In the genomic region with DNA sequence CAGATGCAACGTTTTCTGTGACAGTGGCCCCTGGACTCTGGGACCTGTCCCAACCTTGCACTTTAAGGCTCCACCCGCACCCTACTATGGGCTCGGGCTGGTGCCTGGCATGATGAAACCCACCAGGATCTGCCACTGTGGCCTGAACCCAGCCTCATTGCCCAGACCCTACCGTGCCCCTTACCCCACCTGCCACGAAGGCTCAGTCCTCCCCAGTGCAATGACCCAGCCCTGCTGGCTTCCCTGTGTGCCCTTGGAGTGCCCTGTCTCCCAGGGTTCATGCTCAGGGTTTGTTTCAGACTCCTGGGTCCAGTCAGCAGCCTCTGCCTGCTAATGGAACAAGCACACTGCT, we compare ENCODE assay signal across 17 cellular contexts. TPM values are rescaled to one million over a fixed set of nuclear protein-coding genes. Genes with fewer than 3 reads are reported as not detected.
DNase-seq lines count a peak whose midpoint lies in the region; ATAC-seq, FAIRE-seq and TF ChIP-seq lines count a peak whose summit lies in the region.
"Had no signal": no experiment of that assay in that cellular context is flagged by ENCODE, and none has a peak within 500 bp of the region (broad histone marks: within the 10 kb centered on the region; RNA-seq: fewer than 3 reads in every experiment).

No MANE protein-coding gene starts in this region.

- no peaks in the 10 kb centered on the region for H3K9me3 Mint-ChIP-seq in activated naive CD4-positive, alpha-beta T cell treated with anti-CD3 and anti-CD28 coated beads, Interleukin-2, amount 50 U/mL, for 72 hours
- no peaks in the 10 kb centered on the region for H3K9me3 Mint-ChIP-seq in progenitor cell of endocrine pancreas (ENCODE audit: low read depth)
- H3K9me3 Mint-ChIP-seq: CD8-positive, alpha-beta memory T cell; IgD-negative memory B cell had no signal

- H3K27me3 ChIP-seq in bronchial epithelial cell (ENCODE audit: control insufficient read depth, insufficient read depth, low read length): no peaks in the 10 kb centered on the region
- H3K27me3 ChIP-seq in body of pancreas: no peaks in the 10 kb centered on the region
- no peaks in the 10 kb centered on the region for H3K27me3 ChIP-seq in tibial artery

- intact Hi-C loops in body of pancreas (cut with DNase I): loop anchor here (5.0 to 10.0 kb wide), 2 partner anchors 275 to 372 kb away; a partner anchor contains a TSS
- intact Hi-C loops in tibial artery (cut with DNase I; ENCODE audit: low total_unique reads): loop anchor here (10.0 kb wide), 1 partner anchor 215 kb away; no protein-coding TSS in a partner anchor

- FAIRE-seq in bronchial epithelial cell (lab: Jason Lieb, UNC): peak; percentile 23

- TF ChIP-seq POLR2A in body of pancreas (IDR thresholded peaks at IDR 0.05): no peak

- no peak for ATAC-seq in activated naive CD4-positive, alpha-beta T cell treated with anti-CD3 and anti-CD28 coated beads, Interleukin-2, amount 50 U/mL, for 72 hours
- no peak for ATAC-seq in body of pancreas

- H3K4me3 Mint-ChIP-seq in progenitor cell of endocrine pancreas (ENCODE audit: low read depth): no peak overlapping the region
- H3K4me3 Mint-ChIP-seq: B cell had no signal

- WGBS in body of pancreas, 2 donors: 73 to 83% methylated on average over 5 of the region's 5 CpGs

- H3K27ac Mint-ChIP-seq in activated naive CD4-positive, alpha-beta T cell treated with anti-CD3 and anti-CD28 coated beads, Interleukin-2, amount 50 U/mL, for 72 hours: peak overlapping the region; percentile 74 to 91
- H3K27ac Mint-ChIP-seq in progenitor cell of endocrine pancreas: peak overlapping the region; percentile 56
- H3K27ac Mint-ChIP-seq: B cell had no signal

- no peaks in the 10 kb centered on the region for H3K36me3 Mint-ChIP-seq in activated naive CD4-positive, alpha-beta T cell treated with anti-CD3 and anti-CD28 coated beads, Interleukin-2, amount 50 U/mL, for 72 hours
- H3K36me3 Mint-ChIP-seq in progenitor cell of endocrine pancreas (ENCODE audit: insufficient read depth): peaks cover 2% of the 10 kb centered on the region

- no peak overlapping the region for H3K4me3 ChIP-seq in bronchial epithelial cell (ENCODE audit: low read depth, low read length)
- H3K4me3 ChIP-seq in body of pancreas: no peak overlapping the region
- no peak overlapping the region for H3K4me3 ChIP-seq in tibial artery

- H3K27me3 Mint-ChIP-seq in progenitor cell of endocrine pancreas: no peaks in the 10 kb centered on the region
- H3K27me3 Mint-ChIP-seq: B cell; CD8-positive, alpha-beta memory T cell; IgD-negative memory B cell had no signal

- no peaks in the 10 kb centered on the region for H3K9me3 ChIP-seq in body of pancreas
- H3K9me3 ChIP-seq in tibial artery: no peaks in the 10 kb centered on the region

- peaks cover 16% of the 10 kb centered on the region for H3K4me1 Mint-ChIP-seq in progenitor cell of endocrine pancreas (ENCODE audit: low read depth)

- H3K36me3 ChIP-seq in bronchial epithelial cell (ENCODE audit: control insufficient read depth, insufficient read depth, low read length) (peaks cover 18% of the 10 kb centered on the region), body of pancreas (replicated peaks in 1 of 2; ENCODE audit: insufficient read depth in 1 of 2, low read depth in 2 of 2) (peaks cover 0 to 2% of the 10 kb centered on the region in 2 donors), tibial artery (peaks cover 12 to 38% (median 35%) of the 10 kb centered on the region in 3 donors)

- peak overlapping the region; percentile 97 for H3K27ac ChIP-seq in VCaP
- no peak overlapping the region for H3K27ac ChIP-seq in body of pancreas
- no peak overlapping the region for H3K27ac ChIP-seq in tibial artery

- DNase-seq in activated naive CD4-positive, alpha-beta T cell treated with anti-CD3 and anti-CD28 coated beads, Interleukin-2, amount 50 U/mL, for 72 hours (ENCODE audit: low spot score in 2 of 2): no peak
- no peak for DNase-seq in activated naive CD4-positive, alpha-beta T cell treated with anti-CD3 and anti-CD28 coated beads, Interleukin-2, amount 50 U/mL, for 16 hours
- DNase-seq in bronchial epithelial cell (ENCODE audit: low read depth) (no peak), progenitor cell of endocrine pancreas (ENCODE audit: low spot score, unreplicated experiment) (no peak), body of pancreas (no peak), tibial artery (no peak)
- DNase-seq in effector CD4-positive, alpha-beta T cell: no peak
- DNase-seq: CD8-positive, alpha-beta memory T cell; GF-D8; GOT3; NCI-H1417 treated with DMSO at 0.1 percent for 48 hours; NCI-H2029 treated with DMSO at 0.1 percent for 48 hours; NCI-H510A treated with DMSO at 0.1 percent for 48 hours had no signal

- H3K4me1 ChIP-seq in body of pancreas: peaks cover 32% of the 10 kb centered on the region
- H3K4me1 ChIP-seq in tibial artery: peaks cover 0 to 29% (median 19%) of the 10 kb centered on the region in 4 donors

- TF ChIP-seq CTCF in VCaP (conservative IDR thresholded peaks at IDR 0.05): no peak
- TF ChIP-seq CTCF in bronchial epithelial cell (IDR thresholded peaks at IDR 0.05; ENCODE audit: insufficient read depth, low read length, severe bottlenecking): no peak
- TF ChIP-seq CTCF in progenitor cell of endocrine pancreas (IDR thresholded peaks at IDR 0.05; ENCODE audit: unreplicated experiment): no peak
- TF ChIP-seq CTCF in body of pancreas (IDR thresholded peaks at IDR 0.05): no peak
- no peak for TF ChIP-seq CTCF in tibial artery (IDR thresholded peaks at IDR 0.05)

RNA-seq across cellular contexts. Expression of a gene that starts 3.1 kb away (rescaled TPM):
- total RNA-seq in activated naive CD4-positive, alpha-beta T cell treated with anti-CD3 and anti-CD28 coated beads, Interleukin-2, amount 50 U/mL, for 72 hours: 10 to 100 TPM; 19.1 to 23.8 TPM
- 6.9 and 8.2 TPM in 2 replicates for total RNA-seq in bronchial epithelial cell
- total RNA-seq in progenitor cell of endocrine pancreas: 32.5 and 39.5 TPM in 2 replicates
- total RNA-seq in body of pancreas: 10 to 100 TPM; 18.2 to 26.0 TPM

RNA-seq across cellular contexts. Expression of a gene that starts 56.1 kb away (rescaled TPM):
- not detected for total RNA-seq in activated naive CD4-positive, alpha-beta T cell treated with anti-CD3 and anti-CD28 coated beads, Interleukin-2, amount 50 U/mL, for 72 hours
- total RNA-seq in bronchial epithelial cell: not detected in 2 replicates
- not detected in 2 replicates for total RNA-seq in progenitor cell of endocrine pancreas
- total RNA-seq in body of pancreas: not detected
- total RNA-seq: B cell; CD8-positive, alpha-beta memory T cell; HT1080 had no signal
